ENCODE assay signal across 20 cellular contexts in the genomic region with DNA sequence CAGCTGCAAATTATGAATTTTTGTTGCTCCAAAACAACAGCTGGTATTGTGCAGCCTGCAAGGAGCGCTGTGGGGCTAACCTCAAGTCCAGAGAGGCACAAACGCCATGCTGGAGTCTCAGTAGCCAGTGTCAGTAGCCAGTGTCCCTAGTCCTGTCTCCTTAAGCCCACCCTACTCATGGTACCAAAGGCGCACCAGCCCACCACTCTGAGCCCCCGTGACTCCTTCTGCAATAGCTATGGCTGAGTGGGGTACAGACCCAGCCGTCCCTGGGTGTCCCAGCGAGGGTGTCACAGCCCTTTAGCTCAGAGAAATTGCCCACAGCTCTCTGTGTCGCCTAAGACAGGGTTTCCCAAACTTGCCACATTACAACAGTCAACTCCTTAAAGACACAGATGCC.
DNase-seq lines count a peak whose midpoint lies in the region; ATAC-seq and TF ChIP-seq lines count a peak whose summit lies in the region.
"Had no signal": no experiment of that assay in that cellular context is flagged by ENCODE, and none has a peak within 500 bp of the region (broad histone marks: within the 10 kb centered on the region; RNA-seq: fewer than 3 reads in every experiment).

No MANE protein-coding gene starts in this region.

- intact Hi-C loops in esophagus squamous epithelium (cut with DNase I): loop anchor here (10.0 kb wide), 1 partner anchor 99 kb away; no protein-coding TSS in a partner anchor

- WGBS in esophagus squamous epithelium, 2 donors: 76 to 85% methylated on average over 4 to 6 of the region's 7 CpGs
- 76% methylated on average over 7 of the region's 7 CpGs for WGBS in thymus

- H3K4me3 ChIP-seq in esophagus squamous epithelium (no peak overlapping the region), osteoblast (ENCODE audit: insufficient read depth, low read length) (no peak overlapping the region), thymus (ENCODE audit: low read length) (no peak overlapping the region)
- H3K4me3 ChIP-seq: K562 had no signal

- ATAC-seq in GM18858 (IDR thresholded peaks at IDR 0.05; ENCODE audit: unreplicated experiment) (no peak), HG02588 (IDR thresholded peaks at IDR 0.05; ENCODE audit: unreplicated experiment) (no peak)
- ATAC-seq: K562, PC-3 had no signal

- no peaks in the 10 kb centered on the region for H3K27me3 ChIP-seq in esophagus squamous epithelium
- no peaks in the 10 kb centered on the region for H3K27me3 ChIP-seq in osteoblast (ENCODE audit: insufficient read depth, low read length)
- H3K27me3 ChIP-seq in thymus (ENCODE audit: control insufficient read depth, insufficient read depth): no peaks in the 10 kb centered on the region
- H3K27me3 ChIP-seq: BE2C had no signal

- DNase-seq in NCI-H1694 (lab: John Stamatoyannopoulos, UW) (peak; percentile 17), NCI-H1694 treated with DMSO at 0.1 percent for 48 hours (lab: John Stamatoyannopoulos, UW) (no peak), esophagus squamous epithelium (lab: John Stamatoyannopoulos, UW) (no peak), osteoblast (ENCODE audit: insufficient read length, low spot score, missing footprints) (peak; percentile 11), NCI-H187 treated with DMSO at 0.1 percent for 48 hours (lab: John Stamatoyannopoulos, UW) (no peak)
- DNase-seq: BE2C, DMS79 treated with DMSO at 0.1 percent for 48 hours, MV-4-11, NCI-H1417, NCI-H2029 treated with DMSO at 0.1 percent for 48 hours, NCI-H2171 treated with DMSO at 0.1 percent for 48 hours, NCI-H446 treated with DMSO at 0.1 percent for 48 hours, NCI-H748 treated with DMSO at 0.1 percent for 48 hours, PC-3 had no signal

- H3K4me1 ChIP-seq in esophagus squamous epithelium (peaks cover 0 to 70% (median 33%) of the 10 kb centered on the region in 3 donors), osteoblast (ENCODE audit: insufficient read depth, low read length) (peaks cover 22% of the 10 kb centered on the region), thymus (ENCODE audit: control insufficient read depth, insufficient read depth, low read length) (peaks cover 76% of the 10 kb centered on the region)
- H3K4me1 ChIP-seq: BE2C had no signal

- H3K4me2 ChIP-seq in osteoblast (ENCODE audit: insufficient read depth, low read length): no peak overlapping the region

- H4K20me1 ChIP-seq in osteoblast (ENCODE audit: insufficient read depth, low read length): peaks cover 18% of the 10 kb centered on the region

- no peak overlapping the region for H2AFZ ChIP-seq in osteoblast (ENCODE audit: low read length)

- no peak for TF ChIP-seq POLR2A in esophagus squamous epithelium (IDR thresholded peaks at IDR 0.05)

- H3K27ac ChIP-seq in esophagus squamous epithelium (peak overlapping the region in 3 of 4 donors; percentile 7 to 79 (median 28)), osteoblast (ENCODE audit: low read depth, low read length) (no peak overlapping the region), thymus (ENCODE audit: low read depth) (peak overlapping the region; percentile 22)
- H3K27ac ChIP-seq: 22Rv1, RWPE1 had no signal

- no peaks in the 10 kb centered on the region for H3K9me3 ChIP-seq in esophagus squamous epithelium
- no peaks in the 10 kb centered on the region for H3K9me3 ChIP-seq in osteoblast (ENCODE audit: low read depth, low read length)
- H3K9me3 ChIP-seq in thymus (ENCODE audit: control insufficient read depth): peaks cover 1% of the 10 kb centered on the region
- H3K9me3 ChIP-seq: BE2C had no signal

- no peaks in the 10 kb centered on the region for H3K36me3 ChIP-seq in esophagus squamous epithelium
- H3K36me3 ChIP-seq in osteoblast (ENCODE audit: insufficient read depth, low read length): no peaks in the 10 kb centered on the region
- peaks cover 26% of the 10 kb centered on the region for H3K36me3 ChIP-seq in thymus (ENCODE audit: control insufficient read depth, insufficient read depth)
- H3K36me3 ChIP-seq: BE2C had no signal

- no peaks in the 10 kb centered on the region for H3K79me2 ChIP-seq in osteoblast (ENCODE audit: insufficient read depth, low read length)

- TF ChIP-seq CTCF in esophagus squamous epithelium (IDR thresholded peaks at IDR 0.05): no peak
- TF ChIP-seq CTCF in osteoblast (IDR thresholded peaks at IDR 0.05; ENCODE audit: extremely low read depth, low read depth, low read length): no peak

Comparison
In these comparisons a context has a peak if more than half of its experiments do, and no peak if none do; other contexts are left out.
1. DNase-seq: peak in NCI-H1694 (single experiment) and osteoblast (single experiment); none in NCI-H1694 treated with DMSO at 0.1 percent for 48 hours (single experiment), esophagus squamous epithelium (single experiment) and NCI-H187 treated with DMSO at 0.1 percent for 48 hours (single experiment).